Comparison of ENCODE assay signal across 2 cellular contexts in the genomic region with DNA sequence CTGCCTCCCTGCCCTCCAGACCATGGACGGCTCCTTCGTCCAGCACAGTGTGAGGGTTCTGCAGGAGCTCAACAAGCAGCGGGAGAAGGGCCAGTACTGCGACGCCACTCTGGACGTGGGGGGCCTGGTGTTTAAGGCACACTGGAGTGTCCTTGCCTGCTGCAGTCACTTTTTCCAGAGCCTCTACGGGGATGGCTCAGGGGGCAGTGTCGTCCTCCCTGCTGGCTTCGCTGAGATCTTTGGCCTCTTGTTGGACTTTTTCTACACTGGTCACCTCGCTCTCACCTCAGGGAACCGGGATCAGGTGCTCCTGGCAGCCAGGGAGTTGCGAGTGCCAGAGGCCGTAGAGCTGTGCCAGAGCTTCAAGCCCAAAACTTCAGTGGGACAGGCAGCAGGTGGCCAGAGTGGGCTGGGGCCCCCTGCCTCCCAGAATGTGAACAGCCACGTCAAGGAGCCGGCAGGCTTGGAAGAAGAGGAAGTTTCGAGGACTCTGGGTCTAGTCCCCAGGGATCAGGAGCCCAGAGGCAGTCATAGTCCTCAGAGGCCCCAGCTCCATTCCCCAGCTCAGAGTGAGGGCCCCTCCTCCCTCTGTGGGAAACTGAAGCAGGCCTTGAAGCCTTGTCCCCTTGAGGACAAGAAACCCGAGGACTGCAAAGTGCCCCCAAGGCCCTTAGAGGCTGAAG.
TF ChIP-seq lines count a peak whose summit lies in the region.

No MANE protein-coding gene starts in this region.

TF ChIP-seq in A549, 52 proteins besides CTCF, POLR2A, EP300 and RAD21 (continued from another document):
- TF ChIP-seq MAFK (IDR thresholded peaks at IDR 0.05; ENCODE audit: partially characterized antibody) (no peak), NFE2L2 (conservative IDR thresholded peaks at IDR 0.05; ENCODE audit: low read length) (no peak), ELK1 (IDR thresholded peaks at IDR 0.05; ENCODE audit: low read depth, low read length) (no peak), CHD2 (IDR thresholded peaks at IDR 0.05; ENCODE audit: low read length, partially characterized antibody) (no peak), NPAS2 (CRISPR knock-in tag; IDR thresholded peaks at IDR 0.05; ENCODE audit: borderline replicate concordance) (no peak)
TF ChIP-seq in A549: peak in this region for 0.

TF ChIP-seq in HEK293, 187 proteins besides CTCF, POLR2A, EP300 and RAD21 (continued from another document):
- TF ChIP-seq PRDM4 (tag by site-specific recombination; IDR thresholded peaks at IDR 0.05) (peak; percentile 98), ZNF335 (tag by site-specific recombination; conservative IDR thresholded peaks at IDR 0.05) (peak; percentile 90), ZNF112 (tag by site-specific recombination; IDR thresholded peaks at IDR 0.05) (no peak), ZNF677 (tag by site-specific recombination; IDR thresholded peaks at IDR 0.05) (no peak), GLIS2 (tag by site-specific recombination; IDR thresholded peaks at IDR 0.05) (peak; percentile 3; the same call in 1 of the 2 replicates), ZBTB17 (tag by site-specific recombination; IDR thresholded peaks at IDR 0.05) (peak; percentile 23; the same call in 1 of the 2 replicates)
